Comparison of ENCODE assay signal across 8 cellular contexts in genomic region chr2:200454839-200455801, GRCh38. TPM values are rescaled to one million over a fixed set of nuclear protein-coding genes. Genes with fewer than 3 reads are reported as not detected.
A peak's percentile ranks its signal among the peaks of the same experiment; 100 is the strongest.
DNase-seq lines count a peak whose midpoint lies in the region; ATAC-seq and TF ChIP-seq lines count a peak whose summit lies in the region.

No MANE protein-coding gene starts in this region.

- in situ Hi-C loops in KBM-7 (cut with MboI; ENCODE audit: low pct_unique_long_range_greater_than_20kb, low sequenced_read_pairs): no loop called here

- no peak for TF ChIP-seq EP300 in upper lobe of left lung (IDR thresholded peaks at IDR 0.05)

- no peak overlapping the region for H3K4me3 ChIP-seq in upper lobe of left lung

- WGBS in upper lobe of left lung, 2 donors: 89 to 91% methylated on average over 4 of the region's 4 CpGs

- peaks cover 15% of the 10 kb centered on the region for H3K36me3 Mint-ChIP-seq in chondrocyte (ENCODE audit: low read depth)

- no peaks in the 10 kb centered on the region for H3K27me3 ChIP-seq in upper lobe of left lung

- H3K27me3 Mint-ChIP-seq in chondrocyte (ENCODE audit: low read depth): no peaks in the 10 kb centered on the region

- ATAC-seq in GM19397 (IDR thresholded peaks at IDR 0.05; ENCODE audit: unreplicated experiment) (peak; percentile 74), HG03280 (IDR thresholded peaks at IDR 0.05; ENCODE audit: unreplicated experiment) (peak; percentile 93), upper lobe of left lung (ENCODE audit: low FRiP score in 2 of 2) (peak; percentile 5 to 17)

- H3K4me1 ChIP-seq in upper lobe of left lung: peaks cover 8 to 18% (median 13%) of the 10 kb centered on the region in 4 donors

- H3K36me3 ChIP-seq in upper lobe of left lung: peaks cover 0 to 15% (median 0%) of the 10 kb centered on the region in 4 donors

- H3K4me1 Mint-ChIP-seq in chondrocyte (ENCODE audit: low read depth): peaks cover 16% of the 10 kb centered on the region

- no peak for DNase-seq in chondrocyte (ENCODE audit: low spot score)
- no peak for DNase-seq in upper lobe of left lung
- no peak for DNase-seq in DMS53 treated with DMSO at 0.1 percent for 48 hours (lab: John Stamatoyannopoulos, UW; ENCODE audit: unreplicated experiment)
- DNase-seq in GM19238 (ENCODE audit: insufficient read length, low spot score): no peak
- DNase-seq in KBM-7: no peak

- TF ChIP-seq POLR2A in upper lobe of left lung (IDR thresholded peaks at IDR 0.05): no peak

- H3K9me3 ChIP-seq in upper lobe of left lung: no peaks in the 10 kb centered on the region

- TF ChIP-seq CTCF in C4-2B (conservative IDR thresholded peaks at IDR 0.05) (no peak), chondrocyte (IDR thresholded peaks at IDR 0.05) (no peak), upper lobe of left lung (IDR thresholded peaks at IDR 0.05) (no peak)

- no peak overlapping the region for H3K4me3 Mint-ChIP-seq in chondrocyte (ENCODE audit: unreplicated experiment)

- H3K27ac Mint-ChIP-seq in chondrocyte (ENCODE audit: unreplicated experiment): peak overlapping the region; percentile 49

- H3K27ac ChIP-seq in C4-2B (peak overlapping the region; percentile 45), upper lobe of left lung (peak overlapping the region in 1 of 4 donors; percentile 43)

- no peaks in the 10 kb centered on the region for H3K9me3 Mint-ChIP-seq in chondrocyte (ENCODE audit: low read depth)

RNA-seq across cellular contexts. Expression of gene KCTD18, which starts 54.7 kb away (rescaled TPM):
- total RNA-seq in chondrocyte (17.3 to 18.9 TPM (median 17.6 TPM) in 3 replicates), upper lobe of left lung (10 to 100 TPM; 13.6 to 34.6 (median 16.6) TPM)

Comparison
In these comparisons a context has a peak if more than half of its experiments do, and no peak if none do; other contexts are left out.
1. ATAC-seq: peak in every context shown above with its lines; median percentile 93 in HG03280; 74 in GM19397; 11 in upper lobe of left lung.